In the genomic region with DNA sequence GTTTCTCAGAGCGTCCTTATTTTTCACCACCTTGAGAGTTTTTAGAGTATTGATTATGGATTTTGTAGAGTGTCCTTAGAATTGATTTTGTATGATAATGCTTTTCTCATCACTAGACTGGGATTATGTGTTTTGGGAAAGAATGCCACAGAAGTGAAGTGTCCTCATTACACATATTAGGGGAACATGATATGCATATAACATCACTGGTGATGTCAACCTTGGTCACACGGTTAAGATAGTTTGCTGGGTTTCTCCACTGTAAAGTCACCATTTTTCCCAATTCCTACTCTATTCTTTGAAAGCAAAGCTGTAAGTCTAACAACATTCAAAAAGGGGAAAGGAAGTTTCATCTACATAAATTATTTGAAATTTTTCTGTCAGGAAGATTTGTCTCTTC, we compare ENCODE assay signal across 21 cellular contexts. TPM values are rescaled to one million over a fixed set of nuclear protein-coding genes. Genes with fewer than 3 reads are reported as not detected.
"Had no signal": no experiment of that assay in that cellular context is flagged by ENCODE, and none has a peak within 500 bp of the region (broad histone marks: within the 10 kb centered on the region; RNA-seq: fewer than 3 reads in every experiment).

No MANE protein-coding gene starts in this region.

- H3K27ac ChIP-seq: Peyer's patch, SJSA1 had no signal

- H3K4me3 ChIP-seq: Peyer's patch, SJSA1 had no signal

- H3K9me3 ChIP-seq: Peyer's patch, SJSA1 had no signal

- H3K4me1 ChIP-seq: Peyer's patch, SJSA1 had no signal

- DNase-seq: activated B cell treated with CpG ODN at 0.5 μM for 24 hours; activated CD4-positive, alpha-beta memory T cell treated with anti-CD3 and anti-CD28 coated beads for 36 hours; activated CD4-positive, alpha-beta T cell treated with anti-CD3 and anti-CD28 coated beads for 1 hour; activated CD4-positive, alpha-beta T cell treated with anti-CD3 and anti-CD28 coated beads, Interleukin-2, amount 10 ng/mL, durations not matched to agents 24 days and 14 days; activated gamma-delta T cell; activated naive CD4-positive, alpha-beta T cell treated with anti-CD3 and anti-CD28 coated beads for 36 hours; activated T-cell treated with anti-CD3 and anti-CD28 coated beads for 4 hours; activated T-cell treated with anti-CD3 and anti-CD28 coated beads, Interleukin-2, amount 50 U/mL, for 48 hours; amygdala; MM.1S; NCI-H1105; NCI-H1436 treated with DMSO at 0.1 percent for 48 hours; NCI-H187; NCI-H2081 treated with DMSO at 0.1 percent for 48 hours; NCI-H446; NCI-H524; Peyer's patch; SHP77 had no signal

- H3K36me3 ChIP-seq: Peyer's patch, SJSA1 had no signal

- H3K27me3 ChIP-seq: Peyer's patch, SJSA1 had no signal

RNA-seq across cellular contexts. Expression of gene PALMD, which starts 39.6 kb away (rescaled TPM):
- total RNA-seq: activated B cell treated with CpG ODN at 0.5 μM for 24 hours; activated CD4-positive, alpha-beta memory T cell treated with anti-CD3 and anti-CD28 coated beads for 36 hours; activated CD4-positive, alpha-beta T cell treated with anti-CD3 and anti-CD28 coated beads, Interleukin-2, amount 10 ng/mL, durations not matched to agents 24 days and 14 days; activated CD8-positive, alpha-beta memory T cell treated with anti-CD3 and anti-CD28 coated beads for 36 hours; activated naive CD4-positive, alpha-beta T cell treated with anti-CD3 and anti-CD28 coated beads for 36 hours; activated T-helper 17 cell treated with anti-CD3 and anti-CD28 coated beads, Interleukin-2, amount 50 U/mL, for 72 hours had no signal
